31 cellular contexts compared by ENCODE assay signal in genomic region chrX:149611619-149612018, GRCh38. TPM values are rescaled to one million over a fixed set of nuclear protein-coding genes. Genes with fewer than 3 reads are reported as not detected.
"Had no signal": no experiment of that assay in that cellular context is flagged by ENCODE, and none has a peak within 500 bp of the region (broad histone marks: within the 10 kb centered on the region; RNA-seq: fewer than 3 reads in every experiment).

No MANE protein-coding gene starts in this region.

- ATAC-seq: left lobe of liver; naive thymus-derived CD4-positive, alpha-beta T cell; right lobe of liver; upper lobe of right lung had no signal

- H3K27me3 Mint-ChIP-seq: naive thymus-derived CD4-positive, alpha-beta T cell; progenitor cell of endocrine pancreas; stimulated activated naive CD8-positive, alpha-beta T cell treated with anti-CD3 and anti-CD28 coated beads, Interleukin-15, Interleukin-2, amounts not matched to agents 100 ng/mL and 50 ng/mL, for 24 hours had no signal

- H3K9me3 ChIP-seq: esophagus squamous epithelium, right lobe of liver, transverse colon, upper lobe of right lung, uterus had no signal

- H3K27ac Mint-ChIP-seq: mesothelial cell of epicardium; nephron; neural progenitor cell; stimulated activated naive CD8-positive, alpha-beta T cell treated with anti-CD3 and anti-CD28 coated beads, Interleukin-15, Interleukin-2, amounts not matched to agents 100 ng/mL and 50 ng/mL, for 24 hours had no signal

- H3K27me3 ChIP-seq: esophagus squamous epithelium, neural progenitor cell, right lobe of liver, transverse colon, upper lobe of right lung, uterus had no signal

- H3K36me3 Mint-ChIP-seq: neural progenitor cell had no signal

- FAIRE-seq: endometrium had no signal

- H3K4me3 Mint-ChIP-seq: immature natural killer cell; mesothelial cell of epicardium; naive thymus-derived CD4-positive, alpha-beta T cell; nephron; neural progenitor cell; stimulated activated naive CD8-positive, alpha-beta T cell treated with anti-CD3 and anti-CD28 coated beads, Interleukin-15, Interleukin-2, amounts not matched to agents 100 ng/mL and 50 ng/mL, for 24 hours had no signal

- H3K36me3 ChIP-seq: neural progenitor cell, right lobe of liver, transverse colon, upper lobe of right lung, uterus had no signal

- DNase-seq: dermis blood vessel endothelial cell; effector memory CD4-positive, alpha-beta T cell; erythroblast; esophagus squamous epithelium; foreskin melanocyte; hypothalamus; immature natural killer cell; islet precursor cell; kidney glomerular epithelial cell; mesenchymal stem cell; naive thymus-derived CD4-positive, alpha-beta T cell; right lobe of liver; stimulated activated CD4-positive, alpha-beta T cell treated with anti-CD3 and anti-CD28 coated beads, Interleukin-12 subunit alpha, Interleukin-12 subunit beta, amount 100 ng/mL, for 4 hours; stimulated activated CD4-positive, alpha-beta T cell treated with anti-CD3 and anti-CD28 coated beads, Interleukin-1b, Interleukin-23, amount 100 ng/mL, for 48 hours; stimulated activated CD4-positive, alpha-beta T cell treated with anti-CD3 and anti-CD28 coated beads, Interleukin-4, amount 100 ng/mL, for 1 hour; stimulated activated CD8-positive, alpha-beta memory T cell treated with anti-CD3 and anti-CD28 coated beads, Interleukin-4, amount 100 ng/mL, for 48 hours; transverse colon; upper lobe of right lung; uterus had no signal

- H3K27ac ChIP-seq: coronary artery, esophagus squamous epithelium, neural progenitor cell, parathyroid adenoma, right lobe of liver, transverse colon, upper lobe of right lung, uterus had no signal

- H3K4me1 Mint-ChIP-seq: mesothelial cell of epicardium, nephron, neural progenitor cell had no signal

- H3K4me1 ChIP-seq: neural progenitor cell, parathyroid adenoma, right lobe of liver, transverse colon, upper lobe of right lung, uterus had no signal

- H3K4me3 ChIP-seq: coronary artery, esophagus squamous epithelium, lung, neural progenitor cell, right lobe of liver, smooth muscle cell, transverse colon, upper lobe of right lung, uterus had no signal

- H3K9me3 Mint-ChIP-seq: immature natural killer cell; stimulated activated naive CD8-positive, alpha-beta T cell treated with anti-CD3 and anti-CD28 coated beads, Interleukin-15, Interleukin-2, amounts not matched to agents 100 ng/mL and 50 ng/mL, for 24 hours had no signal

RNA-seq across cellular contexts. Expression of gene HSFX2, which starts 16.5 kb away (rescaled TPM):
- polyA plus RNA-seq: immature natural killer cell; naive thymus-derived CD4-positive, alpha-beta T cell; smooth muscle cell had no signal

RNA-seq across cellular contexts. Expression of gene MAGEA9B, which starts 24.4 kb away (rescaled TPM):
- polyA plus RNA-seq: immature natural killer cell; liver; lung; naive thymus-derived CD4-positive, alpha-beta T cell; smooth muscle cell had no signal
